Comparison of ENCODE assay signal across 11 cellular contexts in genomic region chr1:86965827-86966182, GRCh38. TPM values are rescaled to one million over a fixed set of nuclear protein-coding genes. Genes with fewer than 3 reads are reported as not detected.
A peak's percentile ranks its signal among the peaks of the same experiment; 100 is the strongest.
DNase-seq lines count a peak whose midpoint lies in the region; ATAC-seq and TF ChIP-seq lines count a peak whose summit lies in the region.
"Had no signal": no experiment of that assay in that cellular context is flagged by ENCODE, and none has a peak within 500 bp of the region (broad histone marks: within the 10 kb centered on the region; RNA-seq: fewer than 3 reads in every experiment).

No MANE protein-coding gene starts in this region.

- no peaks in the 10 kb centered on the region for H3K9me3 Mint-ChIP-seq in natural killer cell
- no peaks in the 10 kb centered on the region for H3K9me3 Mint-ChIP-seq in natural killer cell treated with Interleukin-12 subunit alpha and Interleukin-12 subunit beta and Interleukin-15 and Interleukin-18, amount 100 ng/mL, for 72 hours
- H3K9me3 Mint-ChIP-seq in stimulated activated naive B cell treated with anti-CD40 and anti-IgM and Interleukin-4, amounts not matched to agents 10 μg/mL and 1 μg/mL and 100 μg/mL, for 72 hours, result no peaks in the 10 kb centered on the region
- H3K9me3 Mint-ChIP-seq in activated CD4-positive, alpha-beta T cell treated with anti-CD3 and anti-CD28 coated beads, Interleukin-2, amount 10 ng/mL, durations not matched to agents 7 days and 5 days, result no peaks in the 10 kb centered on the region
- H3K9me3 Mint-ChIP-seq: T-helper 1 cell treated with Interleukin-12 subunit alpha and Interleukin-12 subunit beta and Interleukin-4 antibody, amounts not matched to agents 30 μg/mL and 1 μg/mL, for 36 hours had no signal

- POLR2A ChIA-PET in activated CD4-positive, alpha-beta T cell treated with anti-CD3 and anti-CD28 coated beads, Interleukin-2, amount 10 ng/mL, durations not matched to agents 7 days and 5 days (lab: Charles Lee), result no interaction called here

- TF ChIP-seq CTCF in natural killer cell (IDR thresholded peaks at IDR 0.05) (peak; percentile 5), breast epithelium (IDR thresholded peaks at IDR 0.05) (no peak)

- no peaks in the 10 kb centered on the region for H3K4me1 ChIP-seq in breast epithelium

- no peak for DNase-seq in natural killer cell
- no peak for DNase-seq in natural killer cell treated with Interleukin-12 subunit alpha and Interleukin-12 subunit beta and Interleukin-15 and Interleukin-18, amount 100 ng/mL, for 72 hours (ENCODE audit: low spot score)
- no peak for DNase-seq in stimulated activated naive B cell treated with anti-CD40 and anti-IgM and Interleukin-4, amounts not matched to agents 10 μg/mL and 1 μg/mL and 100 μg/mL, for 72 hours
- no peak for DNase-seq in breast epithelium (ENCODE audit: low spot score in 2 of 2)
- DNase-seq in T-helper 2 cell, result no peak
- no peak for DNase-seq in activated CD4-positive, alpha-beta T cell treated with anti-CD3 and anti-CD28 coated beads, Interleukin-2, amount 10 ng/mL, durations not matched to agents 7 days and 5 days
- DNase-seq: activated T-cell treated with anti-CD3 and anti-CD28 coated beads, Interleukin-2, amount 50 U/mL, for 1 hour; heart left ventricle had no signal

- H3K4me3 ChIP-seq in breast epithelium, result no peak overlapping the region
- H3K4me3 ChIP-seq: heart left ventricle had no signal

- ATAC-seq in natural killer cell, result no peak
- ATAC-seq in natural killer cell treated with Interleukin-12 subunit alpha and Interleukin-12 subunit beta and Interleukin-15 and Interleukin-18, amount 100 ng/mL, for 72 hours, result no peak
- peak; percentile 65 for ATAC-seq in GM21786 (IDR thresholded peaks at IDR 0.05; ENCODE audit: unreplicated experiment)
- ATAC-seq in HG03354 (IDR thresholded peaks at IDR 0.05; ENCODE audit: poor library complexity, severe bottlenecking, unreplicated experiment), result peak; percentile 76
- peak; percentile 29 to 50 for ATAC-seq in stimulated activated naive B cell treated with anti-CD40 and anti-IgM and Interleukin-4, amounts not matched to agents 10 μg/mL and 1 μg/mL and 100 μg/mL, for 72 hours (replicated peaks)

- intact Hi-C loops in natural killer cell (cut with micrococcal nuclease) (loop anchor here (1.0 kb wide), 1 partner anchor 133 kb away; no protein-coding TSS in a partner anchor), breast epithelium (cut with DNase I; ENCODE audit: low total_unique reads) (no loop called here)

- H3K36me3 ChIP-seq in breast epithelium, result no peaks in the 10 kb centered on the region
- H3K36me3 ChIP-seq: heart left ventricle had no signal

- H3K27me3 ChIP-seq in breast epithelium, result no peaks in the 10 kb centered on the region
- H3K27me3 ChIP-seq: heart left ventricle had no signal

- no peaks in the 10 kb centered on the region for H3K27me3 Mint-ChIP-seq in natural killer cell (ENCODE audit: low read depth in 2 of 2)
- H3K27me3 Mint-ChIP-seq in natural killer cell treated with Interleukin-12 subunit alpha and Interleukin-12 subunit beta and Interleukin-15 and Interleukin-18, amount 100 ng/mL, for 72 hours, result no peaks in the 10 kb centered on the region
- no peaks in the 10 kb centered on the region for H3K27me3 Mint-ChIP-seq in stimulated activated naive B cell treated with anti-CD40 and anti-IgM and Interleukin-4, amounts not matched to agents 10 μg/mL and 1 μg/mL and 100 μg/mL, for 72 hours
- no peaks in the 10 kb centered on the region for H3K27me3 Mint-ChIP-seq in activated CD4-positive, alpha-beta T cell treated with anti-CD3 and anti-CD28 coated beads, Interleukin-2, amount 10 ng/mL, durations not matched to agents 7 days and 5 days

- no peaks in the 10 kb centered on the region for H3K4me1 Mint-ChIP-seq in natural killer cell
- peaks cover 0 to 6% of the 10 kb centered on the region in 2 donors for H3K4me1 Mint-ChIP-seq in natural killer cell treated with Interleukin-12 subunit alpha and Interleukin-12 subunit beta and Interleukin-15 and Interleukin-18, amount 100 ng/mL, for 72 hours (ENCODE audit: low read depth in 2 of 2)
- peaks cover 11 to 25% of the 10 kb centered on the region in 2 donors for H3K4me1 Mint-ChIP-seq in stimulated activated naive B cell treated with anti-CD40 and anti-IgM and Interleukin-4, amounts not matched to agents 10 μg/mL and 1 μg/mL and 100 μg/mL, for 72 hours
- no peaks in the 10 kb centered on the region for H3K4me1 Mint-ChIP-seq in activated CD4-positive, alpha-beta T cell treated with anti-CD3 and anti-CD28 coated beads, Interleukin-2, amount 10 ng/mL, durations not matched to agents 7 days and 5 days

- no peak for TF ChIP-seq POLR2A in breast epithelium (IDR thresholded peaks at IDR 0.05)

- no peak overlapping the region for H3K27ac Mint-ChIP-seq in natural killer cell
- H3K27ac Mint-ChIP-seq in natural killer cell treated with Interleukin-12 subunit alpha and Interleukin-12 subunit beta and Interleukin-15 and Interleukin-18, amount 100 ng/mL, for 72 hours, result no peak overlapping the region
- H3K27ac Mint-ChIP-seq in stimulated activated naive B cell treated with anti-CD40 and anti-IgM and Interleukin-4, amounts not matched to agents 10 μg/mL and 1 μg/mL and 100 μg/mL, for 72 hours, result no peak overlapping the region
- H3K27ac Mint-ChIP-seq in activated CD4-positive, alpha-beta T cell treated with anti-CD3 and anti-CD28 coated beads, Interleukin-2, amount 10 ng/mL, durations not matched to agents 7 days and 5 days, result no peak overlapping the region
- H3K27ac Mint-ChIP-seq: T-helper 1 cell treated with Interleukin-12 subunit alpha and Interleukin-12 subunit beta and Interleukin-4 antibody, amounts not matched to agents 30 μg/mL and 1 μg/mL, for 36 hours had no signal

- H3K4me3 Mint-ChIP-seq in natural killer cell, result no peak overlapping the region
- no peak overlapping the region for H3K4me3 Mint-ChIP-seq in natural killer cell treated with Interleukin-12 subunit alpha and Interleukin-12 subunit beta and Interleukin-15 and Interleukin-18, amount 100 ng/mL, for 72 hours
- H3K4me3 Mint-ChIP-seq in stimulated activated naive B cell treated with anti-CD40 and anti-IgM and Interleukin-4, amounts not matched to agents 10 μg/mL and 1 μg/mL and 100 μg/mL, for 72 hours, result no peak overlapping the region
- no peak overlapping the region for H3K4me3 Mint-ChIP-seq in activated CD4-positive, alpha-beta T cell treated with anti-CD3 and anti-CD28 coated beads, Interleukin-2, amount 10 ng/mL, durations not matched to agents 7 days and 5 days
- H3K4me3 Mint-ChIP-seq: T-helper 1 cell treated with Interleukin-12 subunit alpha and Interleukin-12 subunit beta and Interleukin-4 antibody, amounts not matched to agents 30 μg/mL and 1 μg/mL, for 36 hours had no signal

- H3K36me3 Mint-ChIP-seq in natural killer cell, result no peaks in the 10 kb centered on the region
- H3K36me3 Mint-ChIP-seq in natural killer cell treated with Interleukin-12 subunit alpha and Interleukin-12 subunit beta and Interleukin-15 and Interleukin-18, amount 100 ng/mL, for 72 hours, result no peaks in the 10 kb centered on the region
- peaks cover 0 to 3% of the 10 kb centered on the region in 2 donors for H3K36me3 Mint-ChIP-seq in stimulated activated naive B cell treated with anti-CD40 and anti-IgM and Interleukin-4, amounts not matched to agents 10 μg/mL and 1 μg/mL and 100 μg/mL, for 72 hours
- H3K36me3 Mint-ChIP-seq in activated CD4-positive, alpha-beta T cell treated with anti-CD3 and anti-CD28 coated beads, Interleukin-2, amount 10 ng/mL, durations not matched to agents 7 days and 5 days (ENCODE audit: low read depth), result no peaks in the 10 kb centered on the region

- H3K9me3 ChIP-seq in breast epithelium, result no peaks in the 10 kb centered on the region
- H3K9me3 ChIP-seq: heart left ventricle had no signal

- CTCF ChIA-PET in activated CD4-positive, alpha-beta T cell treated with anti-CD3 and anti-CD28 coated beads, Interleukin-2, amount 10 ng/mL, durations not matched to agents 7 days and 5 days (lab: Charles Lee), result interaction anchor here (1.0 to 1.2 kb wide), 2 partner anchors 31 to 117 kb away, joined by 3 read pairs; no protein-coding TSS in a partner anchor

- no peak overlapping the region for H3K27ac ChIP-seq in breast epithelium
- H3K27ac ChIP-seq: heart left ventricle had no signal

RNA-seq across cellular contexts. Expression of gene HS2ST1, which starts 51.4 kb away (rescaled TPM):
- total RNA-seq in natural killer cell (10 to 100 TPM; 12.5 to 18.4 (median 14.3) TPM), breast epithelium (10 to 100 TPM; 17.7 to 18.0 (median 17.8) TPM)
- 10 to 100 TPM; 15.1 to 24.5 TPM for total RNA-seq in natural killer cell treated with Interleukin-12 subunit alpha and Interleukin-12 subunit beta and Interleukin-15 and Interleukin-18, amount 100 ng/mL, for 72 hours
- 10 to 100 TPM; 20.6 to 23.0 TPM for total RNA-seq in activated CD4-positive, alpha-beta T cell treated with anti-CD3 and anti-CD28 coated beads, Interleukin-2, amount 10 ng/mL, durations not matched to agents 7 days and 5 days

RNA-seq across cellular contexts. Expression of gene SELENOF, which starts 51.9 kb away (rescaled TPM):
- 100 to 1,000 TPM; 124 to 163 (median 137) TPM for total RNA-seq in natural killer cell
- total RNA-seq in natural killer cell treated with Interleukin-12 subunit alpha and Interleukin-12 subunit beta and Interleukin-15 and Interleukin-18, amount 100 ng/mL, for 72 hours, result 100 to 1,000 TPM; 141 to 189 TPM
- 100 to 1,000 TPM; 109 to 215 (median 162) TPM for total RNA-seq in breast epithelium
- total RNA-seq in activated CD4-positive, alpha-beta T cell treated with anti-CD3 and anti-CD28 coated beads, Interleukin-2, amount 10 ng/mL, durations not matched to agents 7 days and 5 days, result 100 to 1,000 TPM; 175 to 200 TPM

Comparison
In these comparisons a context has a peak if more than half of its experiments do, and no peak if none do; other contexts are left out.
1. ATAC-seq: peak in GM21786 (single experiment), HG03354 (single experiment) and stimulated activated naive B cell treated with anti-CD40 and anti-IgM and Interleukin-4, amounts not matched to agents 10 μg/mL and 1 μg/mL and 100 μg/mL, for 72 hours (2 of 2); none in natural killer cell (0 of 3) and natural killer cell treated with Interleukin-12 subunit alpha and Interleukin-12 subunit beta and Interleukin-15 and Interleukin-18, amount 100 ng/mL, for 72 hours (0 of 2).